In the genomic region with DNA sequence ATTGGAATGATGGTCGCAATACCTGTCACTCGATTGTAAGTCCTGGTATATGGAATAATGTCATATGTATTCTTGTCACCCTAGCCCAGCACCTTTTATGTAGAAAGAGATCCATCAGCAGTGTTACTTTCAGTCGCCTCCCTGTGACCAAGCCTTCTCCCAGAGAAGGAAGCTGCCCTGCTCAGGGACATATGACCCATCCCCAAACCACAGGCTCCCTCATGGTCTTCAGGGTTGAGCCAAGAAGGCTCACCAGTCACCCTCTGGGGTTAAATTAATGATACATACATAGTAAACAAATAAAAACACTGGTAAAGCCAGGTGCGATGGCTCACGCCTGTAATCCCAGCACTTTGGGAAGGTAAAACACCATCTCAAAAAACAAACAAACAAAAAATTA, we compare ENCODE assay signal across 24 cellular contexts.
"Had no signal": no experiment of that assay in that cellular context is flagged by ENCODE, and none has a peak within 500 bp of the region (broad histone marks: within the 10 kb centered on the region; RNA-seq: fewer than 3 reads in every experiment).

No MANE protein-coding gene starts in this region.

- H3K27me3 ChIP-seq: brain microvascular endothelial cell, foreskin keratinocyte, pancreas, transverse colon had no signal

- H3K4me3 ChIP-seq: lower lobe of right lung, pancreas, transverse colon had no signal

- H3K36me3 ChIP-seq: brain microvascular endothelial cell, lower lobe of right lung, pancreas, transverse colon had no signal

- DNase-seq: activated B cell treated with CpG ODN at 0.5 μM for 24 hours; activated CD4-positive, alpha-beta T cell treated with anti-CD3 and anti-CD28 coated beads, Interleukin-2, amount 10 ng/mL, durations not matched to agents 24 days and 14 days; activated CD8-positive, alpha-beta memory T cell treated with anti-CD3 and anti-CD28 coated beads, Interleukin-2, amount 50 U/mL, for 48 hours; activated gamma-delta T cell; activated T-cell treated with anti-CD3 and anti-CD28 coated beads, Interleukin-2, amount 50 U/mL, for 72 hours; amniotic stem cell; brain microvascular endothelial cell; cerebellar nuclear complex; effector memory CD4-positive, alpha-beta T cell; foreskin keratinocyte; head of caudate nucleus; left cardiac atrium; lower lobe of right lung; naive B cell; pancreas; small intestine; stimulated activated CD4-positive, alpha-beta T cell treated with anti-CD3 and anti-CD28 coated beads, Interleukin-4, amount 100 ng/mL, for 4 hours; stimulated activated CD8-positive, alpha-beta memory T cell treated with anti-CD3 and anti-CD28 coated beads, Interleukin-4, amount 100 ng/mL, for 48 hours; stimulated activated naive CD4-positive, alpha-beta T cell treated with Interleukin-2 at 50 U/mL for 16 hours; transverse colon had no signal

- H3K9me3 ChIP-seq: lower lobe of right lung, pancreas, transverse colon had no signal

- H3K9me3 Mint-ChIP-seq: activated B cell treated with CpG ODN at 0.5 μM for 24 hours; activated CD4-positive, alpha-beta T cell treated with anti-CD3 and anti-CD28 coated beads, Interleukin-2, amount 10 ng/mL, durations not matched to agents 24 days and 14 days; activated T-cell treated with anti-CD3 and anti-CD28 coated beads, Interleukin-2, amount 50 U/mL, for 72 hours; dendritic cell treated with granulocyte-macrophage colony-stimulating factor and Interleukin-4, amounts not matched to agents 40 ng/mL and 50 ng/mL, for 4 days; mesothelial cell of epicardium; naive B cell; T-helper 1 cell treated with Interleukin-12 subunit alpha and Interleukin-12 subunit beta and Interleukin-4 antibody, amounts not matched to agents 30 μg/mL and 1 μg/mL, for 36 hours had no signal

- H3K36me3 Mint-ChIP-seq: activated naive CD8-positive, alpha-beta T cell; mesothelial cell of epicardium; naive B cell had no signal

- H3K27ac Mint-ChIP-seq: activated B cell treated with CpG ODN at 0.5 μM for 24 hours; activated CD4-positive, alpha-beta T cell treated with anti-CD3 and anti-CD28 coated beads, Interleukin-2, amount 10 ng/mL, durations not matched to agents 24 days and 14 days; activated naive CD8-positive, alpha-beta T cell; activated T-cell treated with anti-CD3 and anti-CD28 coated beads, Interleukin-2, amount 50 U/mL, for 72 hours; dendritic cell treated with granulocyte-macrophage colony-stimulating factor and Interleukin-4, amounts not matched to agents 40 ng/mL and 50 ng/mL, for 4 days; mesothelial cell of epicardium; naive B cell; T-helper 1 cell treated with Interleukin-12 subunit alpha and Interleukin-12 subunit beta and Interleukin-4 antibody, amounts not matched to agents 30 μg/mL and 1 μg/mL, for 36 hours had no signal

- H3K4me3 Mint-ChIP-seq: activated B cell treated with CpG ODN at 0.5 μM for 24 hours; activated CD4-positive, alpha-beta T cell treated with anti-CD3 and anti-CD28 coated beads, Interleukin-2, amount 10 ng/mL, durations not matched to agents 24 days and 14 days; activated naive CD8-positive, alpha-beta T cell; activated T-cell treated with anti-CD3 and anti-CD28 coated beads, Interleukin-2, amount 50 U/mL, for 72 hours; dendritic cell treated with granulocyte-macrophage colony-stimulating factor and Interleukin-4, amounts not matched to agents 40 ng/mL and 50 ng/mL, for 4 days; mesothelial cell of epicardium; naive B cell; T-helper 1 cell treated with Interleukin-12 subunit alpha and Interleukin-12 subunit beta and Interleukin-4 antibody, amounts not matched to agents 30 μg/mL and 1 μg/mL, for 36 hours had no signal

- ATAC-seq: foreskin keratinocyte, lower lobe of right lung, pancreas had no signal

- H3K27ac ChIP-seq: brain microvascular endothelial cell, foreskin keratinocyte, lower lobe of right lung, pancreas, transverse colon had no signal
